10 cellular contexts compared by ENCODE assay signal in the genomic region with DNA sequence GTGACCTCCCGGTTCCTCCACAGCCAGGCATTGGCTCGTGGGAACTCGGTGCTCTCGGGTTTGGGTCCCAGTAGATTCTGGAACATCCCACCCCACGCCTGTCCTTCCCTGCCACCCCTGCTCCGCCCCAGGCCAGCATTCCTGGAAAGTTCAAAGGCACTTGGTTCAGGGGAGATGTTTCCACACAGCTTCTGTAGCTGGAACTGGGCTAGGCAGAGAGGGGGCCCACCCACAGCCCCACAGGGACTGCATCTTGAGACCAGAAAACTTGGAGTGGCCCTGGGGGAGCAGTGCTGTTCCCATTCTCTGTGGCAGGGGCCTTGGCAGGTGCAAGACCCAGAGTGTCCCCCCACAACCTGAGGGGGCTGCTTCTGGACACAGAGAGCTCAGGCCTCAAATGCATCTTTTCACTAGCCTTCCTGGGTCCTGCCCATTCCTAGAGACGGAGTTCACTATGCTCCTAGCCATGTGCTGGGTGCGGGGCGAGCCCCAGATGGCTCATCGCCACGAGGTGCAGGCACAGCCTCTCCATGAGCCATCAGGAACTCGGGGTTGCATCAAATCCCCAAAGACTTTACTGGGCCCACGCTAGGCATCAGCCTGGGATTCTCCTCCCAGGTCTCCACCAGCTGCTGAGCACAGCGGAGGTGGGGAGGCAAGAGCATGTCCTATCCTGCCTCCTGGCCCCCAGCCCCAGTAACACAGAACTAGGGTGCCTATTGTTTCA.
A peak's percentile ranks its signal among the peaks of the same experiment; 100 is the strongest.
DNase-seq lines count a peak whose midpoint lies in the region; ATAC-seq and TF ChIP-seq lines count a peak whose summit lies in the region.
"Had no signal": no experiment of that assay in that cellular context is flagged by ENCODE, and none has a peak within 500 bp of the region (broad histone marks: within the 10 kb centered on the region; RNA-seq: fewer than 3 reads in every experiment).

No MANE protein-coding gene starts in this region.

- no peaks in the 10 kb centered on the region for H3K27me3 ChIP-seq in left lung
- no peaks in the 10 kb centered on the region for H3K27me3 ChIP-seq in suprapubic skin

- H3K4me1 ChIP-seq in left lung (peaks cover 20 to 52% of the 10 kb centered on the region in 2 donors), suprapubic skin (peaks cover 79% of the 10 kb centered on the region)

- TF ChIP-seq CTCF in left lung (IDR thresholded peaks at IDR 0.05) (no peak), suprapubic skin (IDR thresholded peaks at IDR 0.05) (no peak)

- CTCF ChIA-PET in activated CD4-positive, alpha-beta T cell treated with anti-CD3 and anti-CD28 coated beads for 36 hours (lab: Charles Lee): interaction anchor here (0.8 to 1.5 kb wide), 5 partner anchors 13 to 67 kb away, joined by 3 to 6 read pairs (median 3); no protein-coding TSS in a partner anchor

- TF ChIP-seq POLR2A in suprapubic skin (IDR thresholded peaks at IDR 0.05): no peak

- POLR2A ChIA-PET in activated CD4-positive, alpha-beta T cell treated with anti-CD3 and anti-CD28 coated beads for 36 hours (lab: Charles Lee): interaction anchor here (0.6 to 1.3 kb wide), 4 partner anchors 17 to 69 kb away, joined by 3 to 5 read pairs (median 4); a partner anchor contains a TSS

- H3K4me3 ChIP-seq in left lung (no peak overlapping the region), suprapubic skin (no peak overlapping the region)

- H3K27ac ChIP-seq in left lung: peak overlapping the region; percentile 79 to 90
- peak overlapping the region; percentile 88 for H3K27ac ChIP-seq in suprapubic skin

- H3K36me3 ChIP-seq in left lung (no peaks in the 10 kb centered on the region), suprapubic skin (no peaks in the 10 kb centered on the region)

- H3K9me3 ChIP-seq in left lung (no peaks in the 10 kb centered on the region), suprapubic skin (no peaks in the 10 kb centered on the region)

- peak overlapping the region; percentile 96 for H3K27ac Mint-ChIP-seq in activated CD4-positive, alpha-beta T cell treated with anti-CD3 and anti-CD28 coated beads for 36 hours
- peak overlapping the region; percentile 100 for H3K27ac Mint-ChIP-seq in activated T-helper 17 cell treated with anti-CD3 and anti-CD28 coated beads, Interleukin-2, amount 50 U/mL, for 72 hours

- H3K9me3 Mint-ChIP-seq in activated CD4-positive, alpha-beta T cell treated with anti-CD3 and anti-CD28 coated beads for 36 hours (ENCODE audit: low read depth): no peaks in the 10 kb centered on the region
- H3K9me3 Mint-ChIP-seq in activated T-helper 17 cell treated with anti-CD3 and anti-CD28 coated beads, Interleukin-2, amount 50 U/mL, for 72 hours: no peaks in the 10 kb centered on the region
- H3K9me3 Mint-ChIP-seq: neural crest cell had no signal

- intact Hi-C loops in activated CD4-positive, alpha-beta T cell treated with anti-CD3 and anti-CD28 coated beads for 36 hours (cut with DNase I, micrococcal nuclease): loop anchor here (1.0 kb wide), 3 partner anchors 8 to 98 kb away; no protein-coding TSS in a partner anchor
- intact Hi-C loops in left lung (cut with DNase I): no loop called here

- H3K36me3 Mint-ChIP-seq in activated CD4-positive, alpha-beta T cell treated with anti-CD3 and anti-CD28 coated beads for 36 hours (ENCODE audit: low read depth): no peaks in the 10 kb centered on the region
- peaks cover 10% of the 10 kb centered on the region for H3K36me3 Mint-ChIP-seq in activated T-helper 17 cell treated with anti-CD3 and anti-CD28 coated beads, Interleukin-2, amount 50 U/mL, for 72 hours (ENCODE audit: low read depth)

- H3K27me3 Mint-ChIP-seq in activated CD4-positive, alpha-beta T cell treated with anti-CD3 and anti-CD28 coated beads for 36 hours: no peaks in the 10 kb centered on the region
- H3K27me3 Mint-ChIP-seq in activated T-helper 17 cell treated with anti-CD3 and anti-CD28 coated beads, Interleukin-2, amount 50 U/mL, for 72 hours: no peaks in the 10 kb centered on the region

- ATAC-seq in activated CD4-positive, alpha-beta T cell treated with anti-CD3 and anti-CD28 coated beads for 36 hours: no peak
- ATAC-seq in activated T-helper 17 cell treated with anti-CD3 and anti-CD28 coated beads, Interleukin-2, amount 50 U/mL, for 72 hours (replicated peaks): no peak
- no peak for ATAC-seq in left lung
- ATAC-seq in GM18502 (IDR thresholded peaks at IDR 0.05; ENCODE audit: poor library complexity, unreplicated experiment): no peak

- H3K4me3 Mint-ChIP-seq in activated CD4-positive, alpha-beta T cell treated with anti-CD3 and anti-CD28 coated beads for 36 hours: peak overlapping the region; percentile 63
- peak overlapping the region; percentile 94 for H3K4me3 Mint-ChIP-seq in activated T-helper 17 cell treated with anti-CD3 and anti-CD28 coated beads, Interleukin-2, amount 50 U/mL, for 72 hours
- H3K4me3 Mint-ChIP-seq: neural crest cell had no signal

- H3K4me1 Mint-ChIP-seq in activated CD4-positive, alpha-beta T cell treated with anti-CD3 and anti-CD28 coated beads for 36 hours: peaks cover 63% of the 10 kb centered on the region
- H3K4me1 Mint-ChIP-seq in activated T-helper 17 cell treated with anti-CD3 and anti-CD28 coated beads, Interleukin-2, amount 50 U/mL, for 72 hours: peaks cover 43% of the 10 kb centered on the region

- peak; percentile 32 for DNase-seq in activated CD4-positive, alpha-beta T cell treated with anti-CD3 and anti-CD28 coated beads for 36 hours
- no peak for DNase-seq in activated CD4-positive, alpha-beta T cell treated with anti-CD3 and anti-CD28 coated beads, Interleukin-2, amount 50 U/mL, for 1 hour
- DNase-seq in left lung (peak in 1 of 2 donors; percentile 76), suprapubic skin (ENCODE audit: low spot score in 2 of 2) (no peak), inferior parietal cortex (ENCODE audit: extremely low spot score) (no peak), pons (ENCODE audit: low spot score) (no peak)
- DNase-seq: activated T-cell treated with anti-CD3 and anti-CD28 coated beads for 4 hours had no signal

- 46% methylated on average over 8 of the region's 14 CpGs for WGBS in suprapubic skin

- TF ChIP-seq EP300 in suprapubic skin (IDR thresholded peaks at IDR 0.05): no peak

Comparison
In these comparisons a context has a peak if more than half of its experiments do, and no peak if none do; other contexts are left out.
1. intact Hi-C loops: an anchor here in activated CD4-positive, alpha-beta T cell treated with anti-CD3 and anti-CD28 coated beads for 36 hours (1.0 kb wide); none called in left lung.